28 cellular contexts compared by ENCODE assay signal in the genomic region with DNA sequence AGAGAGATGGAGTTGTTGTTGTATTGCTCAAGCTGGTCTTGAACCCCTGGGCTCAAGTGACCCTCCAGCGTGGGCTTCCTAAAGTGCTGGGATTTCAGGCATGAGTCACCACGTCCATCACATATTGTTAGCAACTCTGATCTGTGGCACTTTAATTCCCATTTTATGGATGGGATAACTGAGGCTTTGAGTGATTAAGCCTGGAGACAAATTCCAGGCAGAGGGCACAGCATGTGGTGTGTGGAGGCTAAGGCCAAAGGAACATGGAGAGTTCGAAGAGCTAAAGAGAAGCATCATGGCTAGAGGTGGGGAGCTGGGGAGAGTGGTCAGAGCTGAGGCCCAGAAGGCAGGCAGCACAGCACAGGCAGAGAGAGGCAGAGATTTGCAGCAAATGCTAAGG.
"Had no signal": no experiment of that assay in that cellular context is flagged by ENCODE, and none has a peak within 500 bp of the region (broad histone marks: within the 10 kb centered on the region; RNA-seq: fewer than 3 reads in every experiment).

No MANE protein-coding gene starts in this region.

- H3K9me3 Mint-ChIP-seq: stimulated activated naive CD8-positive, alpha-beta T cell treated with anti-CD3 and anti-CD28 coated beads, Interleukin-15, amount 100 ng/mL, for 72 hours; type B pancreatic cell had no signal

- DNase-seq: stimulated activated CD4-positive, alpha-beta T cell treated with anti-CD3 and anti-CD28 coated beads, Interleukin-2, amount 100 ng/mL, for 48 hours; stimulated activated CD4-positive, alpha-beta T cell treated with anti-CD3 and anti-CD28 coated beads, Interleukin-4, amount 100 ng/mL, for 1 hour; stimulated activated CD4-positive, alpha-beta T cell treated with anti-CD3 and anti-CD28 coated beads, Interleukin-4, amount 100 ng/mL, for 24 hours; stimulated activated CD4-positive, alpha-beta T cell treated with anti-CD3 and anti-CD28 coated beads, Interleukin-4, amount 100 ng/mL, for 4 hours; stimulated activated CD8-positive, alpha-beta memory T cell treated with anti-CD3 and anti-CD28 coated beads, Interleukin-4, amount 100 ng/mL, for 48 hours; stimulated activated naive B cell treated with anti-CD40 and anti-IgM and Interleukin-4, amounts not matched to agents 10 μg/mL and 1 μg/mL and 100 μg/mL, for 72 hours; stimulated activated naive CD4-positive, alpha-beta T cell; stimulated activated naive CD4-positive, alpha-beta T cell treated with Interleukin-2 at 50 U/mL for 16 hours; stimulated activated naive CD8-positive, alpha-beta T cell treated with anti-CD3 and anti-CD28 coated beads, Interleukin-15, amount 100 ng/mL, for 72 hours; stimulated activated naive CD8-positive, alpha-beta T cell treated with anti-CD3 and anti-CD28 coated beads, Interleukin-15, Interleukin-2, amounts not matched to agents 100 U/mL and 50 U/mL, for 24 hours; stomach; substantia nigra; testis; thyroid gland; tibial artery; transverse colon; trophoblast cell; upper lobe of left lung; upper lobe of right lung; uterus had no signal

- H3K4me1 ChIP-seq: stomach, suprapubic skin, testis, tibial artery, tibial nerve, transverse colon, upper lobe of left lung, upper lobe of right lung, uterus, vagina had no signal

- H3K9me3 ChIP-seq: stomach, suprapubic skin, testis, thoracic aorta, thyroid gland, tibial artery, transverse colon, upper lobe of left lung, upper lobe of right lung, uterus, vagina had no signal

- H3K27me3 Mint-ChIP-seq: stimulated activated memory B cell treated with anti-CD40 and anti-IgM and Interleukin-4, amounts not matched to agents 10 μg/mL and 1 μg/mL and 100 μg/mL, for 72 hours; stimulated activated naive CD8-positive, alpha-beta T cell treated with anti-CD3 and anti-CD28 coated beads, Interleukin-15, amount 100 ng/mL, for 72 hours had no signal

- H3K36me3 Mint-ChIP-seq: stimulated activated effector memory CD8-positive, alpha-beta T cell treated with anti-CD3 and anti-CD28 coated beads, Interleukin-12 subunit alpha, Interleukin-12 subunit beta, amount 100 ng/mL, for 72 hours; stimulated activated memory B cell treated with anti-CD40 and anti-IgM and Interleukin-4, amounts not matched to agents 10 μg/mL and 1 μg/mL and 100 μg/mL, for 72 hours; stimulated activated naive B cell treated with anti-CD40 and anti-IgM and Interleukin-4, amounts not matched to agents 10 μg/mL and 1 μg/mL and 100 μg/mL, for 72 hours; type B pancreatic cell had no signal

- H3K4me3 Mint-ChIP-seq: stimulated activated effector memory CD8-positive, alpha-beta T cell treated with anti-CD3 and anti-CD28 coated beads, Interleukin-12 subunit alpha, Interleukin-12 subunit beta, amount 100 ng/mL, for 72 hours; stimulated activated memory B cell treated with anti-CD40 and anti-IgM and Interleukin-4, amounts not matched to agents 10 μg/mL and 1 μg/mL and 100 μg/mL, for 72 hours; stimulated activated naive B cell treated with anti-CD40 and anti-IgM and Interleukin-4, amounts not matched to agents 10 μg/mL and 1 μg/mL and 100 μg/mL, for 72 hours; stimulated activated naive CD8-positive, alpha-beta T cell treated with anti-CD3 and anti-CD28 coated beads, Interleukin-15, amount 100 ng/mL, for 72 hours; stimulated activated naive CD8-positive, alpha-beta T cell treated with anti-CD3 and anti-CD28 coated beads, Interleukin-15, Interleukin-2, amounts not matched to agents 100 ng/mL and 50 ng/mL, for 24 hours; type B pancreatic cell had no signal

- H3K4me1 Mint-ChIP-seq: stimulated activated effector memory CD8-positive, alpha-beta T cell treated with anti-CD3 and anti-CD28 coated beads, Interleukin-12 subunit alpha, Interleukin-12 subunit beta, amount 100 ng/mL, for 72 hours; stimulated activated memory B cell treated with anti-CD40 and anti-IgM and Interleukin-4, amounts not matched to agents 10 μg/mL and 1 μg/mL and 100 μg/mL, for 72 hours; stimulated activated naive CD8-positive, alpha-beta T cell treated with anti-CD3 and anti-CD28 coated beads, Interleukin-15, amount 100 ng/mL, for 72 hours had no signal

- H3K36me3 ChIP-seq: stomach, suprapubic skin, thoracic aorta, thyroid gland, tibial artery, tibial nerve, transverse colon, upper lobe of left lung, upper lobe of right lung, uterus, vagina had no signal

- H3K27ac ChIP-seq: stomach, suprapubic skin, testis, thoracic aorta, thyroid gland, tibial artery, tibial nerve, transverse colon, upper lobe of left lung, upper lobe of right lung, uterus, vagina had no signal

- H3K4me3 ChIP-seq: stomach, suprapubic skin, testis, thoracic aorta, thyroid gland, tibial artery, tibial nerve, transverse colon, upper lobe of left lung, upper lobe of right lung, uterus, vagina had no signal

- H3K27me3 ChIP-seq: stomach, suprapubic skin, testis, thyroid gland, tibial nerve, transverse colon, upper lobe of left lung, upper lobe of right lung, uterus, vagina had no signal

- H3K27ac Mint-ChIP-seq: stimulated activated effector memory CD8-positive, alpha-beta T cell treated with anti-CD3 and anti-CD28 coated beads, Interleukin-12 subunit alpha, Interleukin-12 subunit beta, amount 100 ng/mL, for 72 hours; stimulated activated memory B cell treated with anti-CD40 and anti-IgM and Interleukin-4, amounts not matched to agents 10 μg/mL and 1 μg/mL and 100 μg/mL, for 72 hours; stimulated activated naive B cell treated with anti-CD40 and anti-IgM and Interleukin-4, amounts not matched to agents 10 μg/mL and 1 μg/mL and 100 μg/mL, for 72 hours; stimulated activated naive CD8-positive, alpha-beta T cell treated with anti-CD3 and anti-CD28 coated beads, Interleukin-15, amount 100 ng/mL, for 72 hours; stimulated activated naive CD8-positive, alpha-beta T cell treated with anti-CD3 and anti-CD28 coated beads, Interleukin-15, Interleukin-2, amounts not matched to agents 100 ng/mL and 50 ng/mL, for 24 hours; type B pancreatic cell had no signal

- ATAC-seq: stimulated activated effector memory CD8-positive, alpha-beta T cell treated with anti-CD3 and anti-CD28 coated beads, Interleukin-12 subunit alpha, Interleukin-12 subunit beta, amount 100 ng/mL, for 72 hours; stimulated activated memory B cell treated with anti-CD40 and anti-IgM and Interleukin-4, amounts not matched to agents 10 μg/mL and 1 μg/mL and 100 μg/mL, for 72 hours; stimulated activated naive B cell treated with anti-CD40 and anti-IgM and Interleukin-4, amounts not matched to agents 10 μg/mL and 1 μg/mL and 100 μg/mL, for 72 hours; stimulated activated naive CD8-positive, alpha-beta T cell treated with anti-CD3 and anti-CD28 coated beads, Interleukin-15, amount 100 ng/mL, for 72 hours; stimulated activated naive CD8-positive, alpha-beta T cell treated with anti-CD3 and anti-CD28 coated beads, Interleukin-15, Interleukin-2, amounts not matched to agents 100 U/mL and 50 U/mL, for 24 hours; upper lobe of right lung had no signal
